15 cellular contexts compared by ENCODE assay signal in the genomic region with DNA sequence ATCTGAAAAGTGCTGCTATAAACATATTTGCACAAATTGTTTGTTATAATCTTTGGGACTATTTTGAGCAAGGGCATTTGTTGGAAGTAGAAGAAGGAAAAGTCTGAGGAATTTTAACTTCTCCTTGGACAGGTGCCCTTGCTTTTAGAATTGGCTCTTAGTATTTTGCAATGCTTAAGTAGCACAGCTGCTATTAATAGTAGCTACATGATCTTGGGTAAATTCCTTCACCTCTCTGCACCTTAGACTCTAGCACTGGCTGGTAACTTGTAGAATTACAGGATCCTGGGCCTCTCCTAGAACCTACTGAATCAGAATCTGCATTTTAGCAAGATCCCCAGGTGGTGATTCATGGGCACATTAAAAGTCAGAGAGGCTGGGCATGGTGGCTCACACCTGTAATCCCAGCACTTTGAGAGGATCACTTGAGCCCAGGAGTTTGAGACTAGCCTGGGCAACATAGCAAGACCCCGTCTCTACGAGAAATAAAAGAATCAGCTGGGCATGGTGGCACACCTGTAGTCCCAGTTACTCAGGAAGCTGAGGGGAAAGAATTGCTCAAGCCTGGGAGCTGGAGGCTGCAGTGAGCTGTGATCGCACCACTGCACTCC. TPM values are rescaled to one million over a fixed set of nuclear protein-coding genes. Genes with fewer than 3 reads are reported as not detected.
DNase-seq lines count a peak whose midpoint lies in the region; ATAC-seq and TF ChIP-seq lines count a peak whose summit lies in the region.
"Had no signal": no experiment of that assay in that cellular context is flagged by ENCODE, and none has a peak within 500 bp of the region (broad histone marks: within the 10 kb centered on the region; RNA-seq: fewer than 3 reads in every experiment).

No MANE protein-coding gene starts in this region.

- TF ChIP-seq CTCF in RWPE1 (conservative IDR thresholded peaks at IDR 0.05; ENCODE audit: low read depth) (no peak), hepatocyte (IDR thresholded peaks at IDR 0.05; ENCODE audit: poor library complexity) (no peak), psoas muscle (IDR thresholded peaks at IDR 0.05) (no peak), upper lobe of right lung (IDR thresholded peaks at IDR 0.05) (no peak)

- H3K4me3 ChIP-seq in hepatocyte, result no peak overlapping the region
- H3K4me3 ChIP-seq in psoas muscle, result no peak overlapping the region
- no peak overlapping the region for H3K4me3 ChIP-seq in upper lobe of right lung
- H3K4me3 ChIP-seq: HAP-1 had no signal

- peak; percentile 74 to 83 (median 76) for ATAC-seq in psoas muscle
- peak; percentile 96 for ATAC-seq in upper lobe of right lung

- 86% methylated on average over 3 of the region's 3 CpGs for WGBS in hepatocyte (ENCODE audit: low lambda C conversion rate, missing lambda C conversion rate)
- WGBS in psoas muscle, 3 donors, result 61 to 85% (median 71%) methylated on average over 3 of the region's 3 CpGs

- H3K27ac ChIP-seq in RWPE1 (peak overlapping the region; percentile 41; the same call in 1 of the 2 replicates), hepatocyte (peak overlapping the region; percentile 52), psoas muscle (peak overlapping the region; percentile 68), upper lobe of right lung (peak overlapping the region; percentile 68)

- intact Hi-C loops in psoas muscle (cut with DNase I) (no loop called here), upper lobe of right lung (cut with DNase I) (loop anchor here (10.0 kb wide), 1 partner anchor 73 kb away; no protein-coding TSS in a partner anchor)

- H3K9me2 ChIP-seq in hepatocyte (replicated peaks; ENCODE audit: insufficient read depth), result no peaks in the 10 kb centered on the region

- H2AFZ ChIP-seq in hepatocyte, result no peak overlapping the region

- H4K20me1 ChIP-seq in hepatocyte (ENCODE audit: insufficient read depth, poor library complexity, severe bottlenecking), result no peaks in the 10 kb centered on the region

- H3K27me3 ChIP-seq in hepatocyte (no peaks in the 10 kb centered on the region), psoas muscle (ENCODE audit: insufficient read depth in 3 of 3, low read length in 2 of 3) (no peaks in the 10 kb centered on the region), upper lobe of right lung (no peaks in the 10 kb centered on the region)

- no peak for DNase-seq in RWPE1 (ENCODE audit: low spot score)
- peak; percentile 19 for DNase-seq in hepatocyte (ENCODE audit: low spot score)
- no peak for DNase-seq in psoas muscle
- DNase-seq in upper lobe of right lung, result no peak
- DNase-seq in DMS114 treated with DMSO at 0.1 percent for 48 hours (lab: John Stamatoyannopoulos, UW; ENCODE audit: unreplicated experiment), result no peak
- DNase-seq in NCI-H748 (lab: John Stamatoyannopoulos, UW; ENCODE audit: unreplicated experiment), result no peak
- DNase-seq in SW480 (ENCODE audit: low spot score), result no peak
- DNase-seq: DND-41; KG1; NCI-H1694 treated with DMSO at 0.1 percent for 48 hours; NCI-H748 treated with DMSO at 0.1 percent for 48 hours; NK-92 treated with Interleukin-12 subunit alpha and Interleukin-12 subunit beta, amount 100 ng/mL, for 24 hours; Right ventricle myocardium superior had no signal

- CTCF ChIA-PET in RWPE1 (lab: Yijun Ruan, JAX), result interaction anchor here (0.7 to 1.0 kb wide), 3 partner anchors 71 to 94 kb away, joined by 3 to 5 read pairs (median 3); no protein-coding TSS in a partner anchor

- H3K4me1 ChIP-seq in hepatocyte (ENCODE audit: insufficient read depth) (peaks cover 3% of the 10 kb centered on the region), psoas muscle (peaks cover 20% of the 10 kb centered on the region), upper lobe of right lung (no peaks in the 10 kb centered on the region)

- H3K9me3 ChIP-seq in hepatocyte (ENCODE audit: low read depth) (no peaks in the 10 kb centered on the region), psoas muscle (no peaks in the 10 kb centered on the region), upper lobe of right lung (no peaks in the 10 kb centered on the region)
- H3K9me3 ChIP-seq: HAP-1 had no signal

- POLR2A ChIA-PET in RWPE1 (lab: Yijun Ruan, JAX; ENCODE audit: low non-redundant PET), result no interaction called here

- no peaks in the 10 kb centered on the region for H3K79me2 ChIP-seq in hepatocyte

- H3K36me3 ChIP-seq in hepatocyte (replicated peaks; ENCODE audit: insufficient read depth, low read depth) (no peaks in the 10 kb centered on the region), psoas muscle (ENCODE audit: insufficient read depth in 1 of 2, low read depth in 1 of 2) (no peaks in the 10 kb centered on the region), upper lobe of right lung (no peaks in the 10 kb centered on the region)
- H3K36me3 ChIP-seq: HAP-1 had no signal

- H3K4me2 ChIP-seq in hepatocyte, result no peak overlapping the region

RNA-seq across cellular contexts. Expression of a gene that starts 10.8 kb away (rescaled TPM):
- total RNA-seq in hepatocyte (4.7 and 9.5 TPM in 2 replicates), psoas muscle (10 to 100 TPM; 11.4 to 21.2 (median 15.5) TPM), upper lobe of right lung (17.1 TPM)
- polyA plus RNA-seq in hepatocyte (5.5 and 11.5 TPM in 2 replicates), psoas muscle (10 to 100 TPM; 11.0 to 29.7 (median 12.7) TPM)

RNA-seq across cellular contexts. Expression of a gene that starts 32.3 kb away (rescaled TPM):
- 0.27 and 0.68 TPM in 2 replicates for total RNA-seq in hepatocyte
- polyA plus RNA-seq in hepatocyte, result 0.10 and 1.3 TPM in 2 replicates
- total RNA-seq in psoas muscle, result not detected
- polyA plus RNA-seq in psoas muscle, result under 1 TPM in 2 of 3 donors, not detected in 1; under 0.01 to 0.12 TPM
- total RNA-seq in upper lobe of right lung, result 0.67 TPM
- polyA plus RNA-seq: CD14-positive monocyte had no signal
